7 cellular contexts compared by ENCODE assay signal in genomic region chr12:126912111-126912510, GRCh38.
"Had no signal": no experiment of that assay in that cellular context is flagged by ENCODE, and none has a peak within 500 bp of the region (broad histone marks: within the 10 kb centered on the region; RNA-seq: fewer than 3 reads in every experiment).

No MANE protein-coding gene starts in this region.

- H3K27me3 Mint-ChIP-seq: IgD-negative memory B cell had no signal

- DNase-seq: IMR-90, KBM-7, KG1 had no signal

- H3K36me3 Mint-ChIP-seq: IgD-negative memory B cell had no signal

- H3K4me3 Mint-ChIP-seq: IgD-negative memory B cell had no signal

- ATAC-seq: HepG2 had no signal

- H3K27ac ChIP-seq: HL-60 had no signal

- FAIRE-seq: HepG2, HTR-8/SVneo had no signal
